8 cellular contexts compared by ENCODE assay signal in genomic region chr2:224585205-224586088, GRCh38. TPM values are rescaled to one million over a fixed set of nuclear protein-coding genes. Genes with fewer than 3 reads are reported as not detected.
DNase-seq lines count a peak whose midpoint lies in the region; ATAC-seq and TF ChIP-seq lines count a peak whose summit lies in the region.

TSS of gene CUL3 (minus strand) at chr2:224585363. CDS start at chr2:224585009, 354 bp downstream.

- peak within 1 kb of the TSS; percentile 91 for H3K4me2 ChIP-seq in osteoblast (ENCODE audit: insufficient read depth, low read length)

- H3K27me3 ChIP-seq in osteoblast (ENCODE audit: insufficient read depth, low read length) (no peaks in the 10 kb centered on the region), thoracic aorta (replicated peaks; ENCODE audit: insufficient read depth) (no peaks in the 10 kb centered on the region)

- ATAC-seq in HG02610 (IDR thresholded peaks at IDR 0.05; ENCODE audit: unreplicated experiment) = peak; percentile 81
- peak; percentile 87 to 89 for ATAC-seq in activated naive CD4-positive, alpha-beta T cell treated with anti-CD3 and anti-CD28 coated beads, Interleukin-2, amount 50 U/mL, for 72 hours
- ATAC-seq in thoracic aorta (ENCODE audit: insufficient number of reproducible peaks, low FRiP score, low read depth) = peak; percentile 98

- H3K4me1 ChIP-seq in osteoblast (ENCODE audit: insufficient read depth, low read length) (peaks cover 3% of the 10 kb centered on the region), thoracic aorta (ENCODE audit: control insufficient read depth in 1 of 2, low read depth in 2 of 2) (peaks cover 22 to 32% of the 10 kb centered on the region in 2 donors)

- no peaks in the 10 kb centered on the region for H3K36me3 ChIP-seq in osteoblast (ENCODE audit: insufficient read depth, low read length)
- H3K36me3 ChIP-seq in thoracic aorta = no peaks in the 10 kb centered on the region

- peaks cover 10 to 25% of the 10 kb centered on the region in 2 donors for H3K36me3 Mint-ChIP-seq in activated naive CD4-positive, alpha-beta T cell treated with anti-CD3 and anti-CD28 coated beads, Interleukin-2, amount 50 U/mL, for 72 hours

- TF ChIP-seq CTCF in osteoblast (IDR thresholded peaks at IDR 0.05; ENCODE audit: extremely low read depth, low read depth, low read length) (no peak), thoracic aorta (IDR thresholded peaks at IDR 0.05) (no peak)

- peaks cover 36% of the 10 kb centered on the region for H4K20me1 ChIP-seq in osteoblast (ENCODE audit: insufficient read depth, low read length)

- no peaks in the 10 kb centered on the region for H3K9me3 ChIP-seq in osteoblast (ENCODE audit: low read depth, low read length)
- no peaks in the 10 kb centered on the region for H3K9me3 ChIP-seq in thoracic aorta

- peak within 1 kb of the TSS; percentile 86 for H2AFZ ChIP-seq in osteoblast (ENCODE audit: low read length)

- peak within 1 kb of the TSS; percentile 96 to 99 for H3K27ac Mint-ChIP-seq in activated naive CD4-positive, alpha-beta T cell treated with anti-CD3 and anti-CD28 coated beads, Interleukin-2, amount 50 U/mL, for 72 hours

- H3K79me2 ChIP-seq in osteoblast (ENCODE audit: insufficient read depth, low read length) = peaks cover 43% of the 10 kb centered on the region

- H3K27ac ChIP-seq in osteoblast (ENCODE audit: low read depth, low read length) (peak within 1 kb of the TSS; percentile 69), thoracic aorta (peak within 1 kb of the TSS; percentile 77 to 87)

- H3K4me3 ChIP-seq in GM08714 (ENCODE audit: low read length) = peak within 1 kb of the TSS; percentile 89
- H3K4me3 ChIP-seq in osteoblast (ENCODE audit: insufficient read depth, low read length) = peak within 1 kb of the TSS; percentile 86
- peak within 1 kb of the TSS; percentile 74 for H3K4me3 ChIP-seq in thoracic aorta

- no peaks in the 10 kb centered on the region for H3K9me3 Mint-ChIP-seq in activated naive CD4-positive, alpha-beta T cell treated with anti-CD3 and anti-CD28 coated beads, Interleukin-2, amount 50 U/mL, for 72 hours

- DNase-seq in NCI-H1092 treated with DMSO at 0.1 percent for 48 hours (lab: John Stamatoyannopoulos, UW) (peak; percentile 96), SKM-1 (lab: John Stamatoyannopoulos, UW; ENCODE audit: unreplicated experiment) (peak; percentile 98), glomerular visceral epithelial cell (ENCODE audit: extremely low spot score) (peak; percentile 100), osteoblast (ENCODE audit: insufficient read length, low spot score, missing footprints) (peak; percentile 98), thoracic aorta (ENCODE audit: low spot score) (peak; percentile 95)
- peak; percentile 99 for DNase-seq in activated naive CD4-positive, alpha-beta T cell treated with anti-CD3 and anti-CD28 coated beads, Interleukin-2, amount 50 U/mL, for 72 hours (ENCODE audit: low spot score in 2 of 2)

RNA-seq across cellular contexts. Expression of gene CUL3, which starts in this region (rescaled TPM):
- 100 to 1,000 TPM in 1 of 2 donors, 10 to 100 TPM in 1; 68.9 to 120 TPM for total RNA-seq in activated naive CD4-positive, alpha-beta T cell treated with anti-CD3 and anti-CD28 coated beads, Interleukin-2, amount 50 U/mL, for 72 hours
- 59.5 and 64.4 TPM in 2 replicates for total RNA-seq in osteoblast
- total RNA-seq in thoracic aorta = 10 to 100 TPM; 47.4 to 74.1 TPM

Comparison
In these comparisons a context has a peak if more than half of its experiments do, and no peak if none do; other contexts are left out.
1. Peak in every context shown above with its lines: DNase-seq, ATAC-seq, H3K4me3 ChIP-seq and H3K27ac ChIP-seq.